In genomic region chr13:91272235-91272777, GRCh38 we compare ENCODE assay signal across 40 cellular contexts.
"Had no signal": no experiment of that assay in that cellular context is flagged by ENCODE, and none has a peak within 500 bp of the region (broad histone marks: within the 10 kb centered on the region; RNA-seq: fewer than 3 reads in every experiment).

No MANE protein-coding gene starts in this region.

- H3K4me3 Mint-ChIP-seq: activated naive CD4-positive, alpha-beta T cell treated with anti-CD3 and anti-CD28 coated beads for 36 hours; activated naive CD4-positive, alpha-beta T cell treated with anti-CD3 and anti-CD28 coated beads, Interleukin-2, amount 10 ng/mL, durations not matched to agents 7 days and 5 days; activated naive CD4-positive, alpha-beta T cell treated with anti-CD3 and anti-CD28 coated beads, Interleukin-2, amount 50 U/mL, for 24 hours; activated naive CD8-positive, alpha-beta T cell; activated naive CD8-positive, alpha-beta T cell treated with anti-CD3 and anti-CD28 coated beads for 36 hours; activated naive CD8-positive, alpha-beta T cell treated with anti-CD3 and anti-CD28 coated beads, Interleukin-2, amount 10 ng/mL, durations not matched to agents 7 days and 5 days; activated naive CD8-positive, alpha-beta T cell treated with anti-CD3 and anti-CD28 coated beads, Interleukin-2, amount 50 U/mL, for 24 hours; activated T-cell treated with anti-CD3 and anti-CD28 coated beads, Interleukin-2, amount 50 U/mL, for 24 hours; activated T-cell treated with anti-CD3 and anti-CD28 coated beads, Interleukin-2, amount 50 U/mL, for 72 hours; activated T-helper 1 cell treated with anti-CD3 and anti-CD28 coated beads, Interleukin-12 subunit alpha, Interleukin-12 subunit beta, Interleukin-2, Interleukin-4 antibody, amounts not matched to agents 30 ng/mL and 10 ng/mL and 1 ng/mL, durations not matched to agents 14 hours and 24 hours and 36 hours; activated T-helper 17 cell treated with anti-CD3 and anti-CD28 coated beads, Interleukin-2, amount 50 U/mL, for 72 hours; brain; central memory CD8-positive, alpha-beta T cell had no signal

- H3K27ac Mint-ChIP-seq: activated naive CD4-positive, alpha-beta T cell treated with anti-CD3 and anti-CD28 coated beads for 36 hours; activated naive CD4-positive, alpha-beta T cell treated with anti-CD3 and anti-CD28 coated beads, Interleukin-2, amount 10 ng/mL, durations not matched to agents 7 days and 5 days; activated naive CD4-positive, alpha-beta T cell treated with anti-CD3 and anti-CD28 coated beads, Interleukin-2, amount 50 U/mL, for 24 hours; activated naive CD4-positive, alpha-beta T cell treated with anti-CD3 and anti-CD28 coated beads, Interleukin-2, amount 50 U/mL, for 72 hours; activated naive CD8-positive, alpha-beta T cell; activated naive CD8-positive, alpha-beta T cell treated with anti-CD3 and anti-CD28 coated beads for 36 hours; activated naive CD8-positive, alpha-beta T cell treated with anti-CD3 and anti-CD28 coated beads, Interleukin-2, amount 10 ng/mL, durations not matched to agents 7 days and 5 days; activated naive CD8-positive, alpha-beta T cell treated with anti-CD3 and anti-CD28 coated beads, Interleukin-2, amount 50 U/mL, for 24 hours; activated T-cell treated with anti-CD3 and anti-CD28 coated beads, Interleukin-2, amount 50 U/mL, for 24 hours; activated T-cell treated with anti-CD3 and anti-CD28 coated beads, Interleukin-2, amount 50 U/mL, for 72 hours; activated T-helper 1 cell treated with anti-CD3 and anti-CD28 coated beads, Interleukin-12 subunit alpha, Interleukin-12 subunit beta, Interleukin-2, Interleukin-4 antibody, amounts not matched to agents 30 ng/mL and 10 ng/mL and 1 ng/mL, durations not matched to agents 14 hours and 24 hours and 36 hours; activated T-helper 17 cell treated with anti-CD3 and anti-CD28 coated beads, Interleukin-2, amount 50 U/mL, for 72 hours; activated T-helper 2 cell treated with anti-CD3 and anti-CD28 coated beads, Interferon-gamma antibody, Interleukin-2, Interleukin-4, amounts not matched to agents 10 μg/mL and 5 μg/mL and 100 μg/mL, durations not matched to agents 14 hours and 24 hours and 36 hours; brain had no signal

- H3K4me3 ChIP-seq: adrenal gland, ascending aorta, body of pancreas, breast epithelium, cardiac muscle cell had no signal

- H3K9me3 ChIP-seq: adrenal gland, ascending aorta, body of pancreas, breast epithelium had no signal

- H3K27me3 ChIP-seq: adrenal gland, ascending aorta, body of pancreas, brain microvascular endothelial cell, breast epithelium, cardiac muscle cell had no signal

- H3K27ac ChIP-seq: adrenal gland, ascending aorta, body of pancreas, brain microvascular endothelial cell, breast epithelium, cardiac muscle cell had no signal

- H3K9me3 Mint-ChIP-seq: activated naive CD4-positive, alpha-beta T cell treated with anti-CD3 and anti-CD28 coated beads for 36 hours; activated naive CD4-positive, alpha-beta T cell treated with anti-CD3 and anti-CD28 coated beads, Interleukin-2, amount 10 ng/mL, durations not matched to agents 7 days and 5 days; activated naive CD4-positive, alpha-beta T cell treated with anti-CD3 and anti-CD28 coated beads, Interleukin-2, amount 50 U/mL, for 24 hours; activated naive CD4-positive, alpha-beta T cell treated with anti-CD3 and anti-CD28 coated beads, Interleukin-2, amount 50 U/mL, for 72 hours; activated naive CD8-positive, alpha-beta T cell treated with anti-CD3 and anti-CD28 coated beads for 36 hours; activated naive CD8-positive, alpha-beta T cell treated with anti-CD3 and anti-CD28 coated beads, Interleukin-2, amount 10 ng/mL, durations not matched to agents 7 days and 5 days; activated naive CD8-positive, alpha-beta T cell treated with anti-CD3 and anti-CD28 coated beads, Interleukin-2, amount 50 U/mL, for 24 hours; activated T-cell treated with anti-CD3 and anti-CD28 coated beads, Interleukin-2, amount 50 U/mL, for 24 hours; activated T-cell treated with anti-CD3 and anti-CD28 coated beads, Interleukin-2, amount 50 U/mL, for 72 hours; activated T-helper 1 cell treated with anti-CD3 and anti-CD28 coated beads, Interleukin-12 subunit alpha, Interleukin-12 subunit beta, Interleukin-2, Interleukin-4 antibody, amounts not matched to agents 30 ng/mL and 10 ng/mL and 1 ng/mL, durations not matched to agents 14 hours and 24 hours and 36 hours; activated T-helper 17 cell treated with anti-CD3 and anti-CD28 coated beads, Interleukin-2, amount 50 U/mL, for 72 hours; activated T-helper 2 cell treated with anti-CD3 and anti-CD28 coated beads, Interferon-gamma antibody, Interleukin-2, Interleukin-4, amounts not matched to agents 10 μg/mL and 5 μg/mL and 100 μg/mL, durations not matched to agents 14 hours and 24 hours and 36 hours; central memory CD8-positive, alpha-beta T cell had no signal

- H3K4me1 Mint-ChIP-seq: activated naive CD4-positive, alpha-beta T cell treated with anti-CD3 and anti-CD28 coated beads, Interleukin-2, amount 50 U/mL, for 24 hours; activated naive CD8-positive, alpha-beta T cell treated with anti-CD3 and anti-CD28 coated beads, Interleukin-2, amount 50 U/mL, for 24 hours; activated T-helper 17 cell treated with anti-CD3 and anti-CD28 coated beads, Interleukin-2, amount 50 U/mL, for 72 hours; brain; central memory CD8-positive, alpha-beta T cell had no signal

- H3K27me3 Mint-ChIP-seq: brain had no signal

- DNase-seq: activated effector memory CD4-positive, alpha-beta T cell treated with anti-CD3 and anti-CD28 coated beads, Interleukin-2, amount 50 U/mL, for 16 hours; activated effector memory CD4-positive, alpha-beta T cell treated with Interleukin-2 at 50 U/mL for 16 hours; activated gamma-delta T cell; activated gamma-delta T cell treated with Interleukin-2 at 50 U/mL for 16 hours; activated naive CD4-positive, alpha-beta T cell; activated naive CD4-positive, alpha-beta T cell treated with anti-CD3 and anti-CD28 coated beads for 36 hours; activated naive CD4-positive, alpha-beta T cell treated with anti-CD3 and anti-CD28 coated beads, Interleukin-2, amount 10 ng/mL, durations not matched to agents 7 days and 5 days; activated naive CD4-positive, alpha-beta T cell treated with anti-CD3 and anti-CD28 coated beads, Interleukin-2, amount 50 U/mL, for 16 hours; activated naive CD4-positive, alpha-beta T cell treated with Interleukin-2 at 50 U/mL for 16 hours; activated naive CD8-positive, alpha-beta T cell treated with anti-CD3 and anti-CD28 coated beads for 36 hours; activated naive CD8-positive, alpha-beta T cell treated with anti-CD3 and anti-CD28 coated beads, Interleukin-2, amount 10 ng/mL, durations not matched to agents 7 days and 5 days; activated naive CD8-positive, alpha-beta T cell treated with anti-CD3 and anti-CD28 coated beads, Interleukin-2, amount 50 U/mL, for 24 hours; activated T-cell treated with anti-CD3 and anti-CD28 coated beads, Interleukin-2, amount 50 U/mL, for 1 hour; activated T-cell treated with anti-CD3 and anti-CD28 coated beads, Interleukin-2, amount 50 U/mL, for 24 hours; activated T-cell treated with anti-CD3 and anti-CD28 coated beads, Interleukin-2, amount 50 U/mL, for 48 hours; activated T-cell treated with anti-CD3 and anti-CD28 coated beads, Interleukin-2, amount 50 U/mL, for 72 hours; adrenal gland; amniotic stem cell; amygdala; anterior cingulate cortex; aorta; body of pancreas; brain microvascular endothelial cell; caudate nucleus; central memory CD4-positive, alpha-beta T cell; cerebellar nuclear complex had no signal

- H3K36me3 Mint-ChIP-seq: activated naive CD4-positive, alpha-beta T cell treated with anti-CD3 and anti-CD28 coated beads, Interleukin-2, amount 10 ng/mL, durations not matched to agents 7 days and 5 days; activated naive CD4-positive, alpha-beta T cell treated with anti-CD3 and anti-CD28 coated beads, Interleukin-2, amount 50 U/mL, for 24 hours; activated naive CD4-positive, alpha-beta T cell treated with anti-CD3 and anti-CD28 coated beads, Interleukin-2, amount 50 U/mL, for 72 hours; activated naive CD8-positive, alpha-beta T cell; activated naive CD8-positive, alpha-beta T cell treated with anti-CD3 and anti-CD28 coated beads for 36 hours; activated naive CD8-positive, alpha-beta T cell treated with anti-CD3 and anti-CD28 coated beads, Interleukin-2, amount 10 ng/mL, durations not matched to agents 7 days and 5 days; brain had no signal

- FAIRE-seq: astrocyte, bronchial epithelial cell, colon had no signal

- H3K4me1 ChIP-seq: adrenal gland, ascending aorta, body of pancreas, breast epithelium had no signal

- H3K36me3 ChIP-seq: adrenal gland, ascending aorta, brain microvascular endothelial cell, breast epithelium, cardiac muscle cell had no signal

- ATAC-seq: activated naive CD4-positive, alpha-beta T cell treated with anti-CD3 and anti-CD28 coated beads, Interleukin-2, amount 50 U/mL, for 72 hours; activated naive CD8-positive, alpha-beta T cell treated with anti-CD3 and anti-CD28 coated beads, Interleukin-2, amount 50 U/mL, for 24 hours; activated T-cell treated with anti-CD3 and anti-CD28 coated beads, Interleukin-2, amount 50 U/mL, for 72 hours; activated T-helper 17 cell treated with anti-CD3 and anti-CD28 coated beads, Interleukin-2, amount 50 U/mL, for 72 hours; body of pancreas had no signal
